In genomic region chr19:43564800-43565199, GRCh38 we compare ENCODE assay signal across 16 cellular contexts. TPM values are rescaled to one million over a fixed set of nuclear protein-coding genes. Genes with fewer than 3 reads are reported as not detected.
A peak's percentile ranks its signal among the peaks of the same experiment; 100 is the strongest.
DNase-seq lines count a peak whose midpoint lies in the region; ATAC-seq and TF ChIP-seq lines count a peak whose summit lies in the region.
"Had no signal": no experiment of that assay in that cellular context is flagged by ENCODE, and none has a peak within 500 bp of the region (broad histone marks: within the 10 kb centered on the region; RNA-seq: fewer than 3 reads in every experiment).

No MANE protein-coding gene starts in this region.

- H4K91ac ChIP-seq in IMR-90 (ENCODE audit: insufficient read depth, low read depth, low read length): no peak overlapping the region

- no peak for DNase-seq in CD4-positive, alpha-beta memory T cell
- DNase-seq in IMR-90 (no peak), NCI-H187 treated with DMSO at 0.1 percent for 48 hours (lab: John Stamatoyannopoulos, UW) (no peak), right atrium auricular region (ENCODE audit: low spot score) (no peak), glutamatergic neuron (no peak)
- no peak for DNase-seq in activated naive CD8-positive, alpha-beta T cell treated with anti-CD3 and anti-CD28 coated beads, Interleukin-2, amount 10 ng/mL, durations not matched to agents 7 days and 5 days
- DNase-seq in natural killer cell treated with Interleukin-12 subunit alpha and Interleukin-12 subunit beta and Interleukin-15 and Interleukin-18, amount 100 ng/mL, for 72 hours (ENCODE audit: low spot score): no peak
- DNase-seq: colonic mucosa, lower lobe of right lung, NCI-H1436 treated with DMSO at 0.1 percent for 48 hours, right cardiac atrium, SW 1271 had no signal

- no peak for TF ChIP-seq CTCF in IMR-90 (conservative IDR thresholded peaks at IDR 0.05; ENCODE audit: low read depth, low read length)
- no peak for TF ChIP-seq CTCF in right atrium auricular region (IDR thresholded peaks at IDR 0.05)
- TF ChIP-seq CTCF in glutamatergic neuron (IDR thresholded peaks at IDR 0.05; ENCODE audit: partially characterized antibody, unreplicated experiment): no peak

- peaks cover 45% of the 10 kb centered on the region for H3K4me1 ChIP-seq in CD4-positive, alpha-beta memory T cell (ENCODE audit: insufficient read depth, low read length)
- H3K4me1 ChIP-seq in IMR-90 (ENCODE audit: control insufficient read depth, insufficient read depth, low read length) (peaks cover 3% of the 10 kb centered on the region; the same call in 1 of the 2 replicates), right atrium auricular region (peaks cover 0 to 13% of the 10 kb centered on the region in 2 donors)
- H3K4me1 ChIP-seq: colonic mucosa had no signal

- CTCF ChIA-PET in CD4-positive, alpha-beta memory T cell (lab: Charles Lee; ENCODE audit: partially characterized antibody): interaction anchor here (1.1 to 7.0 kb wide), 4 partner anchors 10 to 32 kb away, joined by 3 to 59 read pairs (median 12); partner anchors contain the start of genes IRGQ, XRCC1, ZNF575 and ZNF576
- CTCF ChIA-PET in IMR-90 (lab: Yijun Ruan, JAX): no interaction called here

- no peak overlapping the region for H3K4ac ChIP-seq in IMR-90 (ENCODE audit: low read depth, low read length)

- no peak overlapping the region for H3K4me2 ChIP-seq in IMR-90 (ENCODE audit: low read depth, low read length)

- H2BK20ac ChIP-seq in IMR-90 (ENCODE audit: low read depth, low read length): 0 out of 2 replicates have a peak overlapping the region, but pooled peaks have one; percentile 25

- no peak overlapping the region for H4K8ac ChIP-seq in IMR-90 (ENCODE audit: low read depth in 2 of 2, low read length in 2 of 2)

- H3K79me1 ChIP-seq in IMR-90 (ENCODE audit: low read depth in 1 of 2, low read length in 2 of 2): peaks cover 24 to 62% of the 10 kb centered on the region in 2 experiments

- no peak overlapping the region for H3K18ac ChIP-seq in IMR-90 (ENCODE audit: low read depth, low read length)

- 81% methylated on average over 8 of the region's 9 CpGs; no CpG with 5 or more reads in 1 of the 2 experiments for whole genome bisulfite sequencing in IMR-90 (ENCODE audit: extremely low coverage in 2 of 2, insufficient read length in 1 of 2), 2 experiments

- peaks cover 29% of the 10 kb centered on the region for H3K9me1 ChIP-seq in IMR-90 (ENCODE audit: insufficient read depth, low read length)

- H3K56ac ChIP-seq in IMR-90 (ENCODE audit: extremely low read depth, insufficient read depth, low read length): no peak overlapping the region

- no peaks in the 10 kb centered on the region for H3K27me3 Mint-ChIP-seq in CD4-positive, alpha-beta memory T cell
- no peaks in the 10 kb centered on the region for H3K27me3 Mint-ChIP-seq in activated naive CD8-positive, alpha-beta T cell treated with anti-CD3 and anti-CD28 coated beads, Interleukin-2, amount 10 ng/mL, durations not matched to agents 7 days and 5 days
- no peaks in the 10 kb centered on the region for H3K27me3 Mint-ChIP-seq in natural killer cell treated with Interleukin-12 subunit alpha and Interleukin-12 subunit beta and Interleukin-15 and Interleukin-18, amount 100 ng/mL, for 72 hours
- H3K27me3 Mint-ChIP-seq in glutamatergic neuron (ENCODE audit: unreplicated experiment): peaks cover under 1% of the 10 kb centered on the region

- peaks cover 37 to 64% (median 44%) of the 10 kb centered on the region in 4 donors for H3K4me1 Mint-ChIP-seq in CD4-positive, alpha-beta memory T cell
- H3K4me1 Mint-ChIP-seq in activated naive CD8-positive, alpha-beta T cell treated with anti-CD3 and anti-CD28 coated beads, Interleukin-2, amount 10 ng/mL, durations not matched to agents 7 days and 5 days: peaks cover 26% of the 10 kb centered on the region
- peaks cover 43 to 46% of the 10 kb centered on the region in 2 donors for H3K4me1 Mint-ChIP-seq in natural killer cell treated with Interleukin-12 subunit alpha and Interleukin-12 subunit beta and Interleukin-15 and Interleukin-18, amount 100 ng/mL, for 72 hours (ENCODE audit: low read depth in 2 of 2)
- H3K4me1 Mint-ChIP-seq in glutamatergic neuron (ENCODE audit: low read depth, unreplicated experiment): peaks cover 14% of the 10 kb centered on the region

- H3K9me3 Mint-ChIP-seq in CD4-positive, alpha-beta memory T cell: peaks cover 0 to 2% (median 0%) of the 10 kb centered on the region in 8 donors
- H3K9me3 Mint-ChIP-seq in activated naive CD8-positive, alpha-beta T cell treated with anti-CD3 and anti-CD28 coated beads, Interleukin-2, amount 10 ng/mL, durations not matched to agents 7 days and 5 days: no peaks in the 10 kb centered on the region
- H3K9me3 Mint-ChIP-seq in natural killer cell treated with Interleukin-12 subunit alpha and Interleukin-12 subunit beta and Interleukin-15 and Interleukin-18, amount 100 ng/mL, for 72 hours: no peaks in the 10 kb centered on the region
- no peaks in the 10 kb centered on the region for H3K9me3 Mint-ChIP-seq in glutamatergic neuron (ENCODE audit: unreplicated experiment)

- TF ChIP-seq POLR2A in IMR-90 (IDR thresholded peaks at IDR 0.05; ENCODE audit: low read depth, low read length): no peak

- peak overlapping the region; percentile 29 to 92 (median 80) for H3K27ac Mint-ChIP-seq in CD4-positive, alpha-beta memory T cell
- peak overlapping the region; percentile 5 for H3K27ac Mint-ChIP-seq in activated naive CD8-positive, alpha-beta T cell treated with anti-CD3 and anti-CD28 coated beads, Interleukin-2, amount 10 ng/mL, durations not matched to agents 7 days and 5 days
- H3K27ac Mint-ChIP-seq in natural killer cell treated with Interleukin-12 subunit alpha and Interleukin-12 subunit beta and Interleukin-15 and Interleukin-18, amount 100 ng/mL, for 72 hours: peak overlapping the region; percentile 43 to 95
- H3K27ac Mint-ChIP-seq in glutamatergic neuron (ENCODE audit: unreplicated experiment): no peak overlapping the region

- no peak overlapping the region for H2BK15ac ChIP-seq in IMR-90 (ENCODE audit: low read depth, low read length)

- no peak for TF ChIP-seq RAD21 in IMR-90 (IDR thresholded peaks at IDR 0.05; ENCODE audit: low read length)

- POLR2A ChIA-PET in CD4-positive, alpha-beta memory T cell (lab: Charles Lee; ENCODE audit: partially characterized antibody): interaction anchor here (0.6 to 6.1 kb wide), 5 partner anchors 9 to 41 kb away, joined by 3 to 41 read pairs (median 3); partner anchors contain the start of genes IRGQ, XRCC1 and ZNF576
- POLR2A ChIA-PET in IMR-90 (lab: Charles Lee; ENCODE audit: unreplicated experiment): no interaction called here
- POLR2A ChIA-PET in activated naive CD8-positive, alpha-beta T cell treated with anti-CD3 and anti-CD28 coated beads, Interleukin-2, amount 10 ng/mL, durations not matched to agents 7 days and 5 days (lab: Charles Lee): interaction anchor here (1.0 to 2.7 kb wide), 3 partner anchors 9 to 370 kb away, joined by 3 to 7 read pairs (median 3); partner anchors contain the start of gene ZNF45

- intact Hi-C loops in CD4-positive, alpha-beta memory T cell (cut with micrococcal nuclease): loop anchor here (10.0 kb wide), 1 partner anchor 220 kb away; the partner anchor contains the start of gene KCNN4
- intact Hi-C loops in IMR-90 (cut with micrococcal nuclease): no loop called here

- H3K27me3 ChIP-seq in CD4-positive, alpha-beta memory T cell (ENCODE audit: insufficient read depth, low read length): no peaks in the 10 kb centered on the region
- H3K27me3 ChIP-seq in IMR-90 (ENCODE audit: control insufficient read depth, insufficient read depth, low read length) (no peaks in the 10 kb centered on the region), right atrium auricular region (no peaks in the 10 kb centered on the region)
- H3K27me3 ChIP-seq: colonic mucosa had no signal

- no peak overlapping the region for H2BK120ac ChIP-seq in IMR-90 (ENCODE audit: low read depth, low read length)

- dilution Hi-C loops in IMR-90 (cut with HindIII; ENCODE audit: low sequenced_read_pairs, unreplicated experiment): no loop called here

- no peak overlapping the region for H3K4me3 ChIP-seq in CD4-positive, alpha-beta memory T cell (ENCODE audit: low read length in 2 of 2)
- no peak overlapping the region for H3K4me3 ChIP-seq in IMR-90 (ENCODE audit: insufficient read depth, low read depth, low read length)
- no peak overlapping the region for H3K4me3 ChIP-seq in right atrium auricular region
- H3K4me3 ChIP-seq: colonic mucosa, lower lobe of right lung, thoracic aorta had no signal

- H4K5ac ChIP-seq in IMR-90 (ENCODE audit: low read depth, low read length): no peak overlapping the region

- H3K4me3 Mint-ChIP-seq in CD4-positive, alpha-beta memory T cell: no peak overlapping the region
- no peak overlapping the region for H3K4me3 Mint-ChIP-seq in activated naive CD8-positive, alpha-beta T cell treated with anti-CD3 and anti-CD28 coated beads, Interleukin-2, amount 10 ng/mL, durations not matched to agents 7 days and 5 days
- no peak overlapping the region for H3K4me3 Mint-ChIP-seq in natural killer cell treated with Interleukin-12 subunit alpha and Interleukin-12 subunit beta and Interleukin-15 and Interleukin-18, amount 100 ng/mL, for 72 hours
- H3K4me3 Mint-ChIP-seq in glutamatergic neuron (ENCODE audit: unreplicated experiment): no peak overlapping the region

- H3K9ac ChIP-seq in IMR-90 (ENCODE audit: low read depth, low read length): no peak overlapping the region

- in situ Hi-C loops in IMR-90 (cut with MboI; ENCODE audit: low sequenced_read_pairs): no loop called here

- no peak overlapping the region for H3K23ac ChIP-seq in IMR-90 (ENCODE audit: low read depth, low read length)

- no peak overlapping the region for H2AK9ac ChIP-seq in IMR-90 (replicated peaks; ENCODE audit: low read depth, low read length, poor library complexity)

- no peak overlapping the region for H2AK5ac ChIP-seq in IMR-90 (ENCODE audit: low read depth, low read length)

- no TSS peak for BruUV-seq in IMR-90 (replicated peaks; lab: Mats Ljungman, UMichigan)

- no peak overlapping the region for H3K27ac ChIP-seq in CD4-positive, alpha-beta memory T cell (ENCODE audit: low read depth, low read length)
- H3K27ac ChIP-seq in IMR-90 (ENCODE audit: insufficient read depth, low read length) (no peak overlapping the region), right atrium auricular region (no peak overlapping the region)
- H3K27ac ChIP-seq: colonic mucosa, lower lobe of right lung, thoracic aorta had no signal

- peaks cover 11 to 17% of the 10 kb centered on the region in 2 donors for H3K36me3 Mint-ChIP-seq in CD4-positive, alpha-beta memory T cell
- H3K36me3 Mint-ChIP-seq in activated naive CD8-positive, alpha-beta T cell treated with anti-CD3 and anti-CD28 coated beads, Interleukin-2, amount 10 ng/mL, durations not matched to agents 7 days and 5 days: peaks cover 15% of the 10 kb centered on the region
- H3K36me3 Mint-ChIP-seq in natural killer cell treated with Interleukin-12 subunit alpha and Interleukin-12 subunit beta and Interleukin-15 and Interleukin-18, amount 100 ng/mL, for 72 hours: peaks cover 11% of the 10 kb centered on the region
- H3K36me3 Mint-ChIP-seq in glutamatergic neuron (ENCODE audit: unreplicated experiment): no peaks in the 10 kb centered on the region

- H3K14ac ChIP-seq in IMR-90 (replicated peaks; ENCODE audit: low read depth, low read length): no peak overlapping the region

- no peak overlapping the region for H2BK5ac ChIP-seq in IMR-90 (ENCODE audit: low read depth, low read length, poor library complexity, severe bottlenecking)

- H2AFZ ChIP-seq in IMR-90 (replicated peaks; ENCODE audit: low read length, poor library complexity): no peak overlapping the region

- no peak for ATAC-seq in IMR-90 (ENCODE audit: low read depth)
- ATAC-seq in activated naive CD8-positive, alpha-beta T cell treated with anti-CD3 and anti-CD28 coated beads, Interleukin-2, amount 10 ng/mL, durations not matched to agents 7 days and 5 days (ENCODE audit: low read depth): no peak
- no peak for ATAC-seq in natural killer cell treated with Interleukin-12 subunit alpha and Interleukin-12 subunit beta and Interleukin-15 and Interleukin-18, amount 100 ng/mL, for 72 hours
- ATAC-seq: lower lobe of right lung, Panc1, right cardiac atrium had no signal

- H4K20me1 ChIP-seq in IMR-90 (ENCODE audit: insufficient read depth, low read length): peaks cover 6% of the 10 kb centered on the region; the same call in 1 of the 2 replicates

- H3K36me3 ChIP-seq in CD4-positive, alpha-beta memory T cell (ENCODE audit: insufficient read depth, low read length): no peaks in the 10 kb centered on the region
- peaks cover 9% of the 10 kb centered on the region for H3K36me3 ChIP-seq in IMR-90 (ENCODE audit: control insufficient read depth, insufficient read depth, low read length)
- peaks cover 13% of the 10 kb centered on the region for H3K36me3 ChIP-seq in right atrium auricular region
- H3K36me3 ChIP-seq: colonic mucosa had no signal

- H3K9me3 ChIP-seq in CD4-positive, alpha-beta memory T cell (ENCODE audit: control insufficient read depth in 1 of 2, low read length in 2 of 2): no peaks in the 10 kb centered on the region
- H3K9me3 ChIP-seq in IMR-90 (ENCODE audit: control insufficient read depth, insufficient read depth, low read length): no peaks in the 10 kb centered on the region
- no peaks in the 10 kb centered on the region for H3K9me3 ChIP-seq in right atrium auricular region
- H3K9me3 ChIP-seq: colonic mucosa, lower lobe of right lung, thoracic aorta had no signal

RNA-seq across cellular contexts. Expression of gene XRCC1, which starts 10.5 kb away (rescaled TPM):
- total RNA-seq in CD4-positive, alpha-beta memory T cell: 10 to 100 TPM; 33.4 to 41.0 TPM
- 10 to 100 TPM; 16.3 to 29.1 TPM for polyA plus RNA-seq in CD4-positive, alpha-beta memory T cell
- total RNA-seq in IMR-90 (2012; rRNA removed) (12.2 and 12.5 TPM in 2 replicates), right atrium auricular region (10 to 100 TPM; 14.3 to 14.9 TPM), glutamatergic neuron (ENCODE audit: unreplicated experiment) (39.5 TPM)
- polyA plus RNA-seq in IMR-90 (2012; rRNA removed): 21.3 and 25.9 TPM in 2 replicates
- polyA plus RNA-seq in IMR-90 (2012; cell fraction: cytosol; rRNA removed): 18.9 and 21.7 TPM in 2 replicates
- polyA plus RNA-seq in IMR-90 (2012; cell fraction: nucleus; rRNA removed; ENCODE audit: low replicate concordance): 14.3 and 17.2 TPM in 2 replicates
- total RNA-seq in activated naive CD8-positive, alpha-beta T cell treated with anti-CD3 and anti-CD28 coated beads, Interleukin-2, amount 10 ng/mL, durations not matched to agents 7 days and 5 days: 10 to 100 TPM; 40.0 to 43.2 TPM
- total RNA-seq in natural killer cell treated with Interleukin-12 subunit alpha and Interleukin-12 subunit beta and Interleukin-15 and Interleukin-18, amount 100 ng/mL, for 72 hours: 10 to 100 TPM; 29.9 to 47.0 TPM

RNA-seq across cellular contexts. Expression of gene PINLYP, which starts 10.8 kb away (rescaled TPM):
- under 1 TPM; 0.33 to 0.84 TPM for total RNA-seq in CD4-positive, alpha-beta memory T cell
- 1 to 10 TPM in 1 of 2 donors, not detected in 1; 1.3 TPM for polyA plus RNA-seq in CD4-positive, alpha-beta memory T cell
- 0.54 and 0.83 TPM in 2 replicates for total RNA-seq in IMR-90 (2012; rRNA removed)
- polyA plus RNA-seq in IMR-90 (2012; rRNA removed): 1.0 and 1.4 TPM in 2 replicates
- polyA plus RNA-seq in IMR-90 (2012; cell fraction: cytosol; rRNA removed): 1.0 and 1.5 TPM in 2 replicates
- polyA plus RNA-seq in IMR-90 (2012; cell fraction: nucleus; rRNA removed; ENCODE audit: low replicate concordance): 2.4 and 3.2 TPM in 2 replicates
- 10 to 100 TPM; 11.7 to 15.6 TPM for total RNA-seq in activated naive CD8-positive, alpha-beta T cell treated with anti-CD3 and anti-CD28 coated beads, Interleukin-2, amount 10 ng/mL, durations not matched to agents 7 days and 5 days
- 1 to 10 TPM; 2.7 to 6.2 TPM for total RNA-seq in natural killer cell treated with Interleukin-12 subunit alpha and Interleukin-12 subunit beta and Interleukin-15 and Interleukin-18, amount 100 ng/mL, for 72 hours
- total RNA-seq in right atrium auricular region: 1 to 10 TPM; 1.6 to 4.5 TPM
- 0.96 TPM for total RNA-seq in glutamatergic neuron (ENCODE audit: unreplicated experiment)

RNA-seq across cellular contexts. Expression of gene IRGQ, which starts 31.1 kb away (rescaled TPM):
- 10 to 100 TPM; 16.5 to 17.9 TPM for total RNA-seq in CD4-positive, alpha-beta memory T cell
- 1 to 10 TPM in 1 of 2 donors, under 1 TPM in 1; 0.37 to 2.2 TPM for polyA plus RNA-seq in CD4-positive, alpha-beta memory T cell
- total RNA-seq in IMR-90 (2012; rRNA removed) (9.0 and 10.8 TPM in 2 replicates), right atrium auricular region (10 to 100 TPM; 24.7 to 25.9 TPM), glutamatergic neuron (ENCODE audit: unreplicated experiment) (184 TPM)
- 6.8 and 9.9 TPM in 2 replicates for polyA plus RNA-seq in IMR-90 (2012; rRNA removed)
- 4.8 and 5.9 TPM in 2 replicates for polyA plus RNA-seq in IMR-90 (2012; cell fraction: cytosol; rRNA removed)
- polyA plus RNA-seq in IMR-90 (2012; cell fraction: nucleus; rRNA removed; ENCODE audit: low replicate concordance): 24.0 and 30.1 TPM in 2 replicates
- total RNA-seq in activated naive CD8-positive, alpha-beta T cell treated with anti-CD3 and anti-CD28 coated beads, Interleukin-2, amount 10 ng/mL, durations not matched to agents 7 days and 5 days: 10 to 100 TPM; 12.4 to 13.9 TPM
- total RNA-seq in natural killer cell treated with Interleukin-12 subunit alpha and Interleukin-12 subunit beta and Interleukin-15 and Interleukin-18, amount 100 ng/mL, for 72 hours: 10 to 100 TPM; 36.8 to 42.6 TPM

RNA-seq across cellular contexts. Expression of gene ZNF576, which starts 31.6 kb away (rescaled TPM):
- total RNA-seq in CD4-positive, alpha-beta memory T cell: 10 to 100 TPM; 18.4 to 18.6 TPM
- 10 to 100 TPM in 1 of 2 donors, 1 to 10 TPM in 1; 8.4 to 13.0 TPM for polyA plus RNA-seq in CD4-positive, alpha-beta memory T cell
- 8.6 and 13.8 TPM in 2 replicates for total RNA-seq in IMR-90 (2012; rRNA removed)
- 19.5 and 24.9 TPM in 2 replicates for polyA plus RNA-seq in IMR-90 (2012; rRNA removed)
- 15.5 and 19.7 TPM in 2 replicates for polyA plus RNA-seq in IMR-90 (2012; cell fraction: cytosol; rRNA removed)
- 8.5 and 11.8 TPM in 2 replicates for polyA plus RNA-seq in IMR-90 (2012; cell fraction: nucleus; rRNA removed; ENCODE audit: low replicate concordance)
- total RNA-seq in activated naive CD8-positive, alpha-beta T cell treated with anti-CD3 and anti-CD28 coated beads, Interleukin-2, amount 10 ng/mL, durations not matched to agents 7 days and 5 days: 10 to 100 TPM; 15.3 to 17.8 TPM
- 10 to 100 TPM; 19.5 to 22.3 TPM for total RNA-seq in natural killer cell treated with Interleukin-12 subunit alpha and Interleukin-12 subunit beta and Interleukin-15 and Interleukin-18, amount 100 ng/mL, for 72 hours
- total RNA-seq in right atrium auricular region: 10 to 100 TPM in 1 of 2 donors, 1 to 10 TPM in 1; 8.9 to 16.4 TPM
- 15.0 TPM for total RNA-seq in glutamatergic neuron (ENCODE audit: unreplicated experiment)

RNA-seq across cellular contexts. Expression of gene ZNF575, which starts 31.8 kb away (rescaled TPM):
- total RNA-seq in CD4-positive, alpha-beta memory T cell: 10 to 100 TPM; 11.0 to 11.8 TPM
- 1 to 10 TPM; 2.1 to 3.6 TPM for polyA plus RNA-seq in CD4-positive, alpha-beta memory T cell
- not detected in 2 replicates for total RNA-seq in IMR-90 (2012; rRNA removed)
- polyA plus RNA-seq in IMR-90 (2012; rRNA removed): 0.77 and 0.87 TPM in 2 replicates
- polyA plus RNA-seq in IMR-90 (2012; cell fraction: cytosol; rRNA removed): 0.60 and 1.3 TPM in 2 replicates
- 1.1 and 1.6 TPM in 2 replicates for polyA plus RNA-seq in IMR-90 (2012; cell fraction: nucleus; rRNA removed; ENCODE audit: low replicate concordance)
- total RNA-seq in activated naive CD8-positive, alpha-beta T cell treated with anti-CD3 and anti-CD28 coated beads, Interleukin-2, amount 10 ng/mL, durations not matched to agents 7 days and 5 days: 1 to 10 TPM; 3.9 to 4.6 TPM
- 1 to 10 TPM; 1.4 to 1.9 TPM for total RNA-seq in natural killer cell treated with Interleukin-12 subunit alpha and Interleukin-12 subunit beta and Interleukin-15 and Interleukin-18, amount 100 ng/mL, for 72 hours
- total RNA-seq in right atrium auricular region: under 1 TPM in 1 of 2 donors, not detected in 1; 0.39 TPM
- total RNA-seq in glutamatergic neuron (ENCODE audit: unreplicated experiment): 2.0 TPM
- total RNA-seq: epithelial cell of proximal tubule had no signal
- polyA plus RNA-seq: neural cell had no signal
